In genomic region chr17:75238684-75239191, GRCh38 we compare ENCODE assay signal across 8 cellular contexts. TPM values are rescaled to one million over a fixed set of nuclear protein-coding genes. Genes with fewer than 3 reads are reported as not detected.
DNase-seq lines count a peak whose midpoint lies in the region; ATAC-seq and TF ChIP-seq lines count a peak whose summit lies in the region.

No MANE protein-coding gene starts in this region.

- no peak overlapping the region for H3K27ac ChIP-seq in HEK293 (ENCODE audit: extremely low read depth, low read depth, low read length)

- H3K4me3 ChIP-seq in HEK293 (ENCODE audit: low read depth, low read length) = no peak overlapping the region

- peaks cover 45 to 98% of the 10 kb centered on the region in 2 experiments for H3K36me3 ChIP-seq in HEK293 (ENCODE audit: control insufficient read depth in 2 of 2, insufficient read depth in 1 of 2, low read length in 2 of 2)

- H3K4me1 ChIP-seq in HEK293 (ENCODE audit: control insufficient read depth, insufficient read depth, low read length) = no peaks in the 10 kb centered on the region

- intact Hi-C loops in CD14-positive monocyte (cut with micrococcal nuclease) = no loop called here

- CTCF ChIA-PET in HEK293 (lab: Yijun Ruan, JAX) = interaction anchor here (0.5 to 7.4 kb wide), 17 partner anchors 9 to 509 kb away, joined by 3 to 74 read pairs (median 7); partner anchors contain the start of genes GGA3, GRB2, MIF4GD and MRPS7

- ATAC-seq in HG03520 (IDR thresholded peaks at IDR 0.05; ENCODE audit: unreplicated experiment) = no peak

- POLR2A ChIA-PET in HEK293 (lab: Yijun Ruan, JAX) = interaction anchor here (1.2 to 3.5 kb wide), 5 partner anchors 9 to 167 kb away, joined by 3 to 26 read pairs (median 4); partner anchors contain the start of genes GRB2, MIF4GD and SLC25A19

- peaks cover 0 to 2% (median 0%) of the 10 kb centered on the region in 3 donors for H3K27me3 Mint-ChIP-seq in CD14-positive monocyte (ENCODE audit: low read depth in 3 of 3)
- no peaks in the 10 kb centered on the region for H3K27me3 Mint-ChIP-seq in mesothelial cell of epicardium (ENCODE audit: low read depth)
- H3K27me3 Mint-ChIP-seq in stimulated activated naive CD8-positive, alpha-beta T cell treated with anti-CD3 and anti-CD28 coated beads, Interleukin-15, Interleukin-2, amounts not matched to agents 100 ng/mL and 50 ng/mL, for 24 hours = no peaks in the 10 kb centered on the region

- no peaks in the 10 kb centered on the region for H3K9me3 ChIP-seq in HEK293 (ENCODE audit: control insufficient read depth, insufficient read depth, low read depth, low read length)

- DNase-seq in CD14-positive monocyte (ENCODE audit: low spot score) (no peak), NCI-H748 (lab: John Stamatoyannopoulos, UW; ENCODE audit: unreplicated experiment) (peak; percentile 58), ecto neural progenitor cell (ENCODE audit: low spot score) (peak; percentile 75), mesothelial cell of epicardium (ENCODE audit: low spot score in 2 of 2, unreplicated experiment in 2 of 2) (peak in 1 of 2 experiments; percentile 47)
- DNase-seq in activated CD4-positive, alpha-beta T cell treated with anti-CD3 and anti-CD28 coated beads, Interleukin-2, amount 50 U/mL, for 48 hours = peak; percentile 63 to 68

- peaks cover 27% of the 10 kb centered on the region for H3K4me1 Mint-ChIP-seq in CD14-positive monocyte
- H3K4me1 Mint-ChIP-seq in mesothelial cell of epicardium = no peaks in the 10 kb centered on the region
- H3K4me1 Mint-ChIP-seq in stimulated activated naive CD8-positive, alpha-beta T cell treated with anti-CD3 and anti-CD28 coated beads, Interleukin-15, Interleukin-2, amounts not matched to agents 100 ng/mL and 50 ng/mL, for 24 hours (ENCODE audit: low read depth) = peaks cover 41% of the 10 kb centered on the region

- H3K27ac Mint-ChIP-seq in CD14-positive monocyte (peak overlapping the region in 6 of 7 donors; percentile 61 to 90 (median 80)), mesothelial cell of epicardium (peak overlapping the region; percentile 78)
- H3K27ac Mint-ChIP-seq in stimulated activated naive CD8-positive, alpha-beta T cell treated with anti-CD3 and anti-CD28 coated beads, Interleukin-15, Interleukin-2, amounts not matched to agents 100 ng/mL and 50 ng/mL, for 24 hours = peak overlapping the region; percentile 83

- H3K4me3 Mint-ChIP-seq in CD14-positive monocyte (no peak overlapping the region), mesothelial cell of epicardium (no peak overlapping the region)
- H3K4me3 Mint-ChIP-seq in stimulated activated naive CD8-positive, alpha-beta T cell treated with anti-CD3 and anti-CD28 coated beads, Interleukin-15, Interleukin-2, amounts not matched to agents 100 ng/mL and 50 ng/mL, for 24 hours = peak overlapping the region; percentile 33

- peaks cover 81 to 99% of the 10 kb centered on the region in 2 donors for H3K36me3 Mint-ChIP-seq in CD14-positive monocyte
- peaks cover 28% of the 10 kb centered on the region for H3K36me3 Mint-ChIP-seq in mesothelial cell of epicardium
- H3K36me3 Mint-ChIP-seq in stimulated activated naive CD8-positive, alpha-beta T cell treated with anti-CD3 and anti-CD28 coated beads, Interleukin-15, Interleukin-2, amounts not matched to agents 100 ng/mL and 50 ng/mL, for 24 hours (ENCODE audit: low read depth) = peaks cover 66% of the 10 kb centered on the region

- peak; percentile 89 for TF ChIP-seq CTCF in CD14-positive monocyte (IDR thresholded peaks at IDR 0.05)
- peak; percentile 86 for TF ChIP-seq CTCF in HEK293 (tag by site-specific recombination; IDR thresholded peaks at IDR 0.05)
- TF ChIP-seq CTCF in mesothelial cell of epicardium (IDR thresholded peaks at IDR 0.05; ENCODE audit: unreplicated experiment) = peak; percentile 61

- H3K9me3 Mint-ChIP-seq in CD14-positive monocyte = no peaks in the 10 kb centered on the region
- H3K9me3 Mint-ChIP-seq in mesothelial cell of epicardium = no peaks in the 10 kb centered on the region
- no peaks in the 10 kb centered on the region for H3K9me3 Mint-ChIP-seq in stimulated activated naive CD8-positive, alpha-beta T cell treated with anti-CD3 and anti-CD28 coated beads, Interleukin-15, Interleukin-2, amounts not matched to agents 100 ng/mL and 50 ng/mL, for 24 hours

TF ChIP-seq in HEK293, 187 proteins besides CTCF, POLR2A, EP300 and RAD21 (continues in another document):
- TF ChIP-seq ZBTB17 (tag by site-specific recombination; IDR thresholded peaks at IDR 0.05) = peak; percentile 43; the same call in 1 of the 2 replicates
- no peak for TF ChIP-seq ZBTB1 (tag by site-specific recombination; IDR thresholded peaks at IDR 0.05)
- TF ChIP-seq BCL6B (tag by site-specific recombination; IDR thresholded peaks at IDR 0.05) = no peak
- peak; percentile 64 for TF ChIP-seq ZNF654 (tag by site-specific recombination; IDR thresholded peaks at IDR 0.05; ENCODE audit: low read depth)
- TF ChIP-seq ZNF645 (tag by site-specific recombination; IDR thresholded peaks at IDR 0.05) = no peak
- TF ChIP-seq ZBTB20 (tag by site-specific recombination; IDR thresholded peaks at IDR 0.05) = no peak; the same call in 1 of the 2 replicates
- TF ChIP-seq INSM2 (tag by site-specific recombination; IDR thresholded peaks at IDR 0.05) = no peak
- no peak for TF ChIP-seq ZNF513 (tag by site-specific recombination; IDR thresholded peaks at IDR 0.05)
- no peak for TF ChIP-seq GLI4 (tag by site-specific recombination; IDR thresholded peaks at IDR 0.05)
- TF ChIP-seq ZNF530 (tag by site-specific recombination; IDR thresholded peaks at IDR 0.05; ENCODE audit: low read depth) = no peak
- TF ChIP-seq ZSCAN5A (tag by site-specific recombination; IDR thresholded peaks at IDR 0.05) = no peak
- no peak for TF ChIP-seq ZNF843 (tag by site-specific recombination; IDR thresholded peaks at IDR 0.05)

RNA-seq across cellular contexts. Expression of gene GGA3, which starts 22.7 kb away (rescaled TPM):
- polyA plus RNA-seq in CD14-positive monocyte = 10 to 100 TPM in 1 of 2 donors, 1 to 10 TPM in 1; 4.3 to 15.7 TPM
- total RNA-seq in mesothelial cell of epicardium = 54.6 to 61.2 TPM (median 58.3 TPM) in 3 replicates

RNA-seq across cellular contexts. Expression of gene MRPS7, which starts 22.9 kb away (rescaled TPM):
- polyA plus RNA-seq in CD14-positive monocyte = 100 to 1,000 TPM; 101 to 122 TPM
- total RNA-seq in mesothelial cell of epicardium = 44.2 to 49.2 TPM (median 45.3 TPM) in 3 replicates

RNA-seq across cellular contexts. Expression of gene MIF4GD, which starts 32.3 kb away (rescaled TPM):
- 100 to 1,000 TPM in 1 of 2 donors, 10 to 100 TPM in 1; 80.6 to 103 TPM for polyA plus RNA-seq in CD14-positive monocyte
- total RNA-seq in mesothelial cell of epicardium = 10.6 to 11.5 TPM (median 11.2 TPM) in 3 replicates

RNA-seq across cellular contexts. Expression of gene NUP85, which starts 33.3 kb away (rescaled TPM):
- 10 to 100 TPM; 36.3 to 38.7 TPM for polyA plus RNA-seq in CD14-positive monocyte
- 69.6 to 79.7 TPM (median 71.9 TPM) in 3 replicates for total RNA-seq in mesothelial cell of epicardium

RNA-seq across cellular contexts. Expression of gene SLC25A19, which starts 50.5 kb away (rescaled TPM):
- 10 to 100 TPM; 14.4 to 18.8 TPM for polyA plus RNA-seq in CD14-positive monocyte
- 9.8 to 10.4 TPM (median 10.3 TPM) in 3 replicates for total RNA-seq in mesothelial cell of epicardium
